1 cellular context compared by ENCODE assay signal in the genomic region with DNA sequence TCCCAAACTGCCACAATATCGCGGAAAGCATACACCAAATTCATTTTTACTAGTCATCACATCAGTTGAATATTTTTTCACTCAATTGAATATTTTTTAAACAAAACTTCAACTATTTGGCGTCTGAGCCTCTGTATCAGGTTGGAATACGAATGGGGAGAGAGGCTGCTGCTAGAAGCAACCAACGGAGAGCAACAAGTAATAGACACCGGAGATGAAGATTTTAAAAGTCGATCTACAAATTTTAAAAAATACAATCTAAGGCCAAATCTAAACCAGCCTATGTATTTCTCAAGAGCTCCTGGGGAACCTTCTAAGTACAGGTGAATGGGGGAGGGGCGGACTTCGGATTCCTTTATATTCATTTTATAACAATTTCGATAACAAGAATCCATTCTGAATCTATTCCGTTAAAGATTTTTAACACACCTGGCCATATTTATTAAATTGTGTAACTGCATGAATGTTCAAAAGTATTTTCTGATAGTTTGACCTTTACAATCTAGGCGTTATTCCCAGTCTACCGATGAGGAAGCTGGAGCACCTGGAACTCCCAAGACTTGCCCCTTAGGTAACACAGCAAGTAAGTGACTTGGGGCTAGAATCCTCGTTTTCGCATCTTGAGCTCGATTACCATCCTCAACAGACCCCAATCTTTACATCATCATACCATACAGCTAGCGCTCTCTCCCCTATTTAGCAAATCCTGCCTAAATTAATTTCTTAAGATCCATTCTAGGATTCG.
TF ChIP-seq lines count a peak whose summit lies in the region.

No MANE protein-coding gene starts in this region.

TF ChIP-seq in K562, 482 proteins besides CTCF, POLR2A, EP300 and RAD21 (continued from another document):
- no peak for TF ChIP-seq AFF4 (CRISPR knock-in tag; IDR thresholded peaks at IDR 0.05)
- no peak for TF ChIP-seq RAD51 (IDR thresholded peaks at IDR 0.05; ENCODE audit: borderline replicate concordance, low read depth)
- no peak for TF ChIP-seq ZNF551 (CRISPR knock-in tag; IDR thresholded peaks at IDR 0.05)
- no peak for TF ChIP-seq FOXM1 (IDR thresholded peaks at IDR 0.05; ENCODE audit: low read depth)
- TF ChIP-seq FOXM1 (CRISPR knock-in tag; IDR thresholded peaks at IDR 0.05; ENCODE audit: low read depth), result no peak
- TF ChIP-seq SOX6 (IDR thresholded peaks at IDR 0.05), result no peak
- no peak for TF ChIP-seq ZNF140 (CRISPR knock-in tag; IDR thresholded peaks at IDR 0.05)
- no peak for TF ChIP-seq POLR2AphosphoS2 (IDR thresholded peaks at IDR 0.05; ENCODE audit: low read length)
- TF ChIP-seq JUN (IDR thresholded peaks at IDR 0.05; ENCODE audit: borderline replicate concordance, low read depth, low read length), result no peak
- TF ChIP-seq JUN (CRISPR knock-in tag; IDR thresholded peaks at IDR 0.05; ENCODE audit: borderline replicate concordance), result no peak
- TF ChIP-seq IRF9 (tag; IDR thresholded peaks at IDR 0.05), result no peak
- no peak for TF ChIP-seq GABPB1 (CRISPR knock-in tag; IDR thresholded peaks at IDR 0.05)
- TF ChIP-seq BRCA1 (IDR thresholded peaks at IDR 0.05), result no peak
- no peak for TF ChIP-seq BRCA1 (CRISPR knock-in tag; IDR thresholded peaks at IDR 0.05)
- TF ChIP-seq WHSC1 (IDR thresholded peaks at IDR 0.05; ENCODE audit: low read length), result no peak
- no peak for TF ChIP-seq TARDBP (IDR thresholded peaks at IDR 0.05)
- no peak for TF ChIP-seq ARNT (IDR thresholded peaks at IDR 0.05)
- TF ChIP-seq CBX1 (IDR thresholded peaks at IDR 0.05; ENCODE audit: low read depth), result no peak
- no peak for TF ChIP-seq MTA3 (IDR thresholded peaks at IDR 0.05; ENCODE audit: borderline replicate concordance)
- no peak for TF ChIP-seq POLR2H (tag; IDR thresholded peaks at IDR 0.05; ENCODE audit: low read depth)
- TF ChIP-seq PTTG1 (tag; IDR thresholded peaks at IDR 0.05; ENCODE audit: low read depth), result no peak
TF ChIP-seq in K562: peak in this region for 0.
